Comparison of ENCODE assay signal across 24 cellular contexts in genomic region chr10:72158174-72158573, GRCh38. TPM values are rescaled to one million over a fixed set of nuclear protein-coding genes. Genes with fewer than 3 reads are reported as not detected.
A peak's percentile ranks its signal among the peaks of the same experiment; 100 is the strongest.
DNase-seq lines count a peak whose midpoint lies in the region; ATAC-seq and TF ChIP-seq lines count a peak whose summit lies in the region.
"Had no signal": no experiment of that assay in that cellular context is flagged by ENCODE, and none has a peak within 500 bp of the region (broad histone marks: within the 10 kb centered on the region; RNA-seq: fewer than 3 reads in every experiment).

No MANE protein-coding gene starts in this region.

- DNase-seq in C1 segment of cervical spinal cord (lab: John Stamatoyannopoulos, UW) (peak in 11 of 14 donors; percentile 9 to 46 (median 26)), caudate nucleus (lab: John Stamatoyannopoulos, UW) (peak in 30 of 61 donors; percentile 1 to 44 (median 20)), hippocampal formation (lab: John Stamatoyannopoulos, UW) (peak; percentile 33 to 59), occipital lobe (lab: John Stamatoyannopoulos, UW) (peak; percentile 45), NCI-H748 treated with DMSO at 0.1 percent for 48 hours (lab: John Stamatoyannopoulos, UW) (no peak), foreskin keratinocyte (no peak)
- DNase-seq in stimulated activated CD4-positive, alpha-beta T cell treated with anti-CD3 and anti-CD28 coated beads, Interleukin-4, amount 100 ng/mL, for 24 hours = no peak
- DNase-seq: activated CD4-positive, CD25-positive, alpha-beta regulatory T cell; aorta; CD8-positive, alpha-beta memory T cell; dermis blood vessel endothelial cell; DMS153; Karpas-422; NCI-H1436; NCI-H2107; small intestine; stimulated activated CD8-positive, alpha-beta memory T cell treated with anti-CD3 and anti-CD28 coated beads, Interleukin-4, amount 100 ng/mL, for 48 hours; stimulated activated naive CD8-positive, alpha-beta T cell treated with anti-CD3 and anti-CD28 coated beads, Interleukin-15, amount 100 ng/mL, for 72 hours; T-helper 1 cell; tibial artery had no signal

- H3K4me1 ChIP-seq in foreskin keratinocyte = peaks cover 6% of the 10 kb centered on the region
- H3K4me1 ChIP-seq: tibial artery had no signal

- H3K27me3 ChIP-seq in foreskin keratinocyte = no peaks in the 10 kb centered on the region
- H3K27me3 ChIP-seq: neutrophil, tibial artery had no signal

- ATAC-seq in foreskin keratinocyte (no peak), GM19397 (IDR thresholded peaks at IDR 0.05; ENCODE audit: unreplicated experiment) (no peak)
- ATAC-seq: A549; HCT116; stimulated activated naive CD8-positive, alpha-beta T cell treated with anti-CD3 and anti-CD28 coated beads, Interleukin-15, amount 100 ng/mL, for 72 hours had no signal

- H3K27ac ChIP-seq in caudate nucleus (ENCODE audit: low read depth, low read length) (peak overlapping the region; percentile 60), foreskin keratinocyte (no peak overlapping the region)
- H3K27ac ChIP-seq: A549, neutrophil, tibial artery had no signal

- TF ChIP-seq CTCF in foreskin keratinocyte (conservative IDR thresholded peaks at IDR 0.05) = no peak

RNA-seq across cellular contexts. Expression of gene ANAPC16, which starts 57.6 kb away (rescaled TPM):
- 34.2 TPM for total RNA-seq in occipital lobe
- 64.6 and 65.6 TPM in 2 replicates for total RNA-seq in foreskin keratinocyte
- 80.3 and 85.6 TPM in 2 replicates for polyA plus RNA-seq in foreskin keratinocyte

RNA-seq across cellular contexts. Expression of gene ASCC1, which starts 57.9 kb away (rescaled TPM):
- 31.2 TPM for total RNA-seq in occipital lobe
- total RNA-seq in foreskin keratinocyte = 27.7 and 28.8 TPM in 2 replicates
- 15.8 and 18.8 TPM in 2 replicates for polyA plus RNA-seq in foreskin keratinocyte

Comparison
In these comparisons a context has a peak if more than half of its experiments do, and no peak if none do; other contexts are left out.
1. DNase-seq: peak in C1 segment of cervical spinal cord (11 of 14), hippocampal formation (2 of 2) and occipital lobe (single experiment); none in NCI-H748 treated with DMSO at 0.1 percent for 48 hours (single experiment), foreskin keratinocyte (0 of 2) and stimulated activated CD4-positive, alpha-beta T cell treated with anti-CD3 and anti-CD28 coated beads, Interleukin-4, amount 100 ng/mL, for 24 hours (single experiment).